In genomic region chr2:140565756-140566155, GRCh38 we compare ENCODE assay signal across 31 cellular contexts.
"Had no signal": no experiment of that assay in that cellular context is flagged by ENCODE, and none has a peak within 500 bp of the region (broad histone marks: within the 10 kb centered on the region; RNA-seq: fewer than 3 reads in every experiment).

No MANE protein-coding gene starts in this region.

- ATAC-seq: activated naive CD4-positive, alpha-beta T cell treated with anti-CD3 and anti-CD28 coated beads, Interleukin-2, amount 50 U/mL, for 72 hours; activated naive CD8-positive, alpha-beta T cell treated with anti-CD3 and anti-CD28 coated beads, Interleukin-2, amount 50 U/mL, for 24 hours; activated T-cell treated with anti-CD3 and anti-CD28 coated beads, Interleukin-2, amount 50 U/mL, for 4 hours; body of pancreas; Panc1; Right ventricle myocardium inferior; T-cell had no signal

- H3K36me3 ChIP-seq: ascending aorta, MG63 had no signal

- H3K27me3 ChIP-seq: ascending aorta, body of pancreas, MG63 had no signal

- H3K4me3 Mint-ChIP-seq: activated CD4-positive, alpha-beta memory T cell treated with anti-CD3 and anti-CD28 coated beads for 36 hours; activated CD4-positive, alpha-beta T cell treated with anti-CD3 and anti-CD28 coated beads, Interleukin-2, amount 10 ng/mL, durations not matched to agents 7 days and 5 days; activated naive CD8-positive, alpha-beta T cell treated with anti-CD3 and anti-CD28 coated beads, Interleukin-2, amount 50 U/mL, for 24 hours; activated T-cell treated with anti-CD3 and anti-CD28 coated beads, Interleukin-2, amount 50 U/mL, for 4 hours; central memory CD8-positive, alpha-beta T cell; T-cell had no signal

- H3K27ac Mint-ChIP-seq: activated CD4-positive, alpha-beta memory T cell treated with anti-CD3 and anti-CD28 coated beads for 36 hours; activated CD4-positive, alpha-beta T cell treated with anti-CD3 and anti-CD28 coated beads, Interleukin-2, amount 10 ng/mL, durations not matched to agents 7 days and 5 days; activated naive CD4-positive, alpha-beta T cell treated with anti-CD3 and anti-CD28 coated beads, Interleukin-2, amount 50 U/mL, for 72 hours; activated naive CD8-positive, alpha-beta T cell treated with anti-CD3 and anti-CD28 coated beads, Interleukin-2, amount 50 U/mL, for 24 hours; T-cell had no signal

- H3K4me1 Mint-ChIP-seq: activated CD4-positive, alpha-beta T cell treated with anti-CD3 and anti-CD28 coated beads, Interleukin-2, amount 10 ng/mL, durations not matched to agents 7 days and 5 days; activated naive CD8-positive, alpha-beta T cell treated with anti-CD3 and anti-CD28 coated beads, Interleukin-2, amount 50 U/mL, for 24 hours; central memory CD8-positive, alpha-beta T cell; T-cell had no signal

- H3K36me3 Mint-ChIP-seq: activated CD4-positive, alpha-beta memory T cell treated with anti-CD3 and anti-CD28 coated beads for 36 hours; activated naive CD4-positive, alpha-beta T cell treated with anti-CD3 and anti-CD28 coated beads, Interleukin-2, amount 50 U/mL, for 72 hours; T-cell had no signal

- H3K4me1 ChIP-seq: ascending aorta, body of pancreas had no signal

- H3K9me3 Mint-ChIP-seq: central memory CD8-positive, alpha-beta T cell had no signal

- DNase-seq: activated CD4-positive, alpha-beta memory T cell treated with anti-CD3 and anti-CD28 coated beads for 36 hours; activated CD4-positive, alpha-beta T cell treated with anti-CD3 and anti-CD28 coated beads, Interleukin-2, amount 10 ng/mL, durations not matched to agents 7 days and 5 days; activated CD4-positive, CD25-positive, alpha-beta regulatory T cell; activated CD8-positive, alpha-beta memory T cell treated with anti-CD3 and anti-CD28 coated beads for 24 hours; activated effector memory CD4-positive, alpha-beta T cell treated with anti-CD3 and anti-CD28 coated beads, Interleukin-2, amount 50 U/mL, for 16 hours; activated naive CD4-positive, alpha-beta T cell treated with Interleukin-2 at 50 U/mL for 16 hours; activated naive CD8-positive, alpha-beta T cell treated with anti-CD3 and anti-CD28 coated beads, Interleukin-2, amount 50 U/mL, for 24 hours; activated T-cell treated with anti-CD3 and anti-CD28 coated beads, Interleukin-2, amount 50 U/mL, for 4 hours; amniotic stem cell; body of pancreas; MG63; MV-4-11; NCI-H1105; NCI-H1436; NCI-H1694 treated with DMSO at 0.1 percent for 48 hours; NCI-H2081 treated with DMSO at 0.1 percent for 48 hours; NCI-H2171 treated with DMSO at 0.1 percent for 48 hours; NCI-H226; NCI-H526; NK-92 treated with Interleukin-12 subunit alpha and Interleukin-12 subunit beta, amount 100 ng/mL, for 24 hours; OCI-M1; RPMI8226; T-cell; T-helper 2 cell; T1000 had no signal

- H3K4me3 ChIP-seq: ascending aorta, body of pancreas, MG63, SK-N-MC had no signal

- H3K27me3 Mint-ChIP-seq: activated CD4-positive, alpha-beta memory T cell treated with anti-CD3 and anti-CD28 coated beads for 36 hours; activated CD4-positive, alpha-beta T cell treated with anti-CD3 and anti-CD28 coated beads, Interleukin-2, amount 10 ng/mL, durations not matched to agents 7 days and 5 days; activated naive CD8-positive, alpha-beta T cell treated with anti-CD3 and anti-CD28 coated beads, Interleukin-2, amount 50 U/mL, for 24 hours; central memory CD8-positive, alpha-beta T cell; T-cell had no signal

- H3K27ac ChIP-seq: ascending aorta, body of pancreas, SK-N-MC had no signal
